In genomic region chr1:160500321-160500990, GRCh38 we compare ENCODE assay signal across 26 cellular contexts. TPM values are rescaled to one million over a fixed set of nuclear protein-coding genes. Genes with fewer than 3 reads are reported as not detected.
DNase-seq lines count a peak whose midpoint lies in the region; ATAC-seq, FAIRE-seq and TF ChIP-seq lines count a peak whose summit lies in the region.
"Had no signal": no experiment of that assay in that cellular context is flagged by ENCODE, and none has a peak within 500 bp of the region (broad histone marks: within the 10 kb centered on the region; RNA-seq: fewer than 3 reads in every experiment).

No MANE protein-coding gene starts in this region.

- H3K27ac Mint-ChIP-seq in activated naive CD4-positive, alpha-beta T cell treated with anti-CD3 and anti-CD28 coated beads, Interleukin-2, amount 50 U/mL, for 24 hours: peak overlapping the region; percentile 44
- no peak overlapping the region for H3K27ac Mint-ChIP-seq in activated naive CD4-positive, alpha-beta T cell treated with anti-CD3 and anti-CD28 coated beads, Interleukin-2, amount 50 U/mL, for 72 hours
- H3K27ac Mint-ChIP-seq in memory B cell: peak overlapping the region; percentile 64

- intact Hi-C loops in mammary epithelial cell (cut with micrococcal nuclease): no loop called here

- CTCF ChIA-PET in mammary epithelial cell (lab: Charles Lee; ENCODE audit: low non-redundant PET): no interaction called here

- no peaks in the 10 kb centered on the region for H3K27me3 Mint-ChIP-seq in activated naive CD4-positive, alpha-beta T cell treated with anti-CD3 and anti-CD28 coated beads, Interleukin-2, amount 50 U/mL, for 24 hours
- no peaks in the 10 kb centered on the region for H3K27me3 Mint-ChIP-seq in memory B cell

- no peak overlapping the region for H3K9ac ChIP-seq in subcutaneous abdominal adipose tissue (ENCODE audit: low read length in 5 of 5)
- no peak overlapping the region for H3K9ac ChIP-seq in mammary epithelial cell (ENCODE audit: insufficient read depth, low read length)
- H3K9ac ChIP-seq: KMS-11 had no signal

- H3K9me3 Mint-ChIP-seq in activated naive CD4-positive, alpha-beta T cell treated with anti-CD3 and anti-CD28 coated beads, Interleukin-2, amount 50 U/mL, for 24 hours: peaks cover 5% of the 10 kb centered on the region
- peaks cover 23 to 46% of the 10 kb centered on the region in 2 donors for H3K9me3 Mint-ChIP-seq in activated naive CD4-positive, alpha-beta T cell treated with anti-CD3 and anti-CD28 coated beads, Interleukin-2, amount 50 U/mL, for 72 hours
- H3K9me3 Mint-ChIP-seq in memory B cell: peaks cover 2% of the 10 kb centered on the region

- ATAC-seq in activated naive CD4-positive, alpha-beta T cell treated with anti-CD3 and anti-CD28 coated beads, Interleukin-2, amount 50 U/mL, for 72 hours: no peak
- ATAC-seq in memory B cell (ENCODE audit: low read depth): no peak
- no peak for ATAC-seq in activated CD4-positive, CD25-positive, alpha-beta regulatory T cell treated with anti-CD3 and anti-CD28 coated beads, Interleukin-2, amount 50 U/mL, for 24 hours
- ATAC-seq: HCT116 had no signal

- FAIRE-seq in GM19239 (lab: Jason Lieb, UNC): peak; percentile 23

- WGBS in mammary epithelial cell (ENCODE audit: low coverage, missing lambda C conversion rate): 17% methylated on average over 1 of the region's 1 CpG

- no peak overlapping the region for H2AFZ ChIP-seq in mammary epithelial cell (ENCODE audit: low read depth, low read length)

- peaks cover 50% of the 10 kb centered on the region for H3K36me3 Mint-ChIP-seq in activated naive CD4-positive, alpha-beta T cell treated with anti-CD3 and anti-CD28 coated beads, Interleukin-2, amount 50 U/mL, for 24 hours
- peaks cover 44 to 52% of the 10 kb centered on the region in 2 donors for H3K36me3 Mint-ChIP-seq in activated naive CD4-positive, alpha-beta T cell treated with anti-CD3 and anti-CD28 coated beads, Interleukin-2, amount 50 U/mL, for 72 hours
- H3K36me3 Mint-ChIP-seq in memory B cell: peaks cover 53% of the 10 kb centered on the region

- dilution Hi-C loops in mammary epithelial cell (cut with HindIII; ENCODE audit: low sequenced_read_pairs): no loop called here

- no peaks in the 10 kb centered on the region for H3K4me1 ChIP-seq in subcutaneous abdominal adipose tissue (ENCODE audit: control insufficient read depth in 5 of 5, insufficient read depth in 5 of 5, low read length in 5 of 5)
- H3K4me1 ChIP-seq in mammary epithelial cell (ENCODE audit: insufficient read depth, low read length): no peaks in the 10 kb centered on the region
- H3K4me1 ChIP-seq: SJSA1 had no signal

- BruUV-seq in mammary epithelial cell (replicated peaks; lab: Mats Ljungman, UMichigan): no TSS peak

- TF ChIP-seq CTCF in mammary epithelial cell (conservative IDR thresholded peaks at IDR 0.05 in 1 of 2, IDR thresholded peaks at IDR 0.05 in 1 of 2; ENCODE audit: extremely low read depth in 1 of 2, insufficient read depth in 1 of 2, low read depth in 1 of 2, low read length in 2 of 2): no peak

- in situ Hi-C loops in mammary epithelial cell (cut with MboI; ENCODE audit: low sequenced_read_pairs in 2 of 2): no loop called here

- no peaks in the 10 kb centered on the region for H4K20me1 ChIP-seq in mammary epithelial cell (ENCODE audit: insufficient read depth, low read length)
- H4K20me1 ChIP-seq: BLaER1 treated with 17β-estradiol and CSF1 and Interleukin-3, amounts not matched to agents 10 nM and 100 nM had no signal

- H3K9me3 ChIP-seq in subcutaneous abdominal adipose tissue (ENCODE audit: control insufficient read depth in 5 of 5, low read length in 5 of 5): peaks cover 0 to 8% (median 2%) of the 10 kb centered on the region in 5 donors
- no peaks in the 10 kb centered on the region for H3K9me3 ChIP-seq in mammary epithelial cell (replicated peaks; ENCODE audit: insufficient read depth, low read length)
- H3K9me3 ChIP-seq: SJSA1 had no signal

- H3K4me3 ChIP-seq in subcutaneous abdominal adipose tissue (ENCODE audit: low read depth in 1 of 5, low read length in 5 of 5) (no peak overlapping the region), mammary epithelial cell (replicated peaks in 1 of 3; ENCODE audit: insufficient read depth in 1 of 3, low read depth in 2 of 3, low read length in 3 of 3) (no peak overlapping the region)
- H3K4me3 ChIP-seq: BLaER1 treated with 17β-estradiol and CSF1 and Interleukin-3, amounts not matched to agents 10 nM and 100 nM; SJSA1 had no signal

- peaks cover 82% of the 10 kb centered on the region for H3K4me1 Mint-ChIP-seq in activated naive CD4-positive, alpha-beta T cell treated with anti-CD3 and anti-CD28 coated beads, Interleukin-2, amount 50 U/mL, for 24 hours
- peaks cover 42% of the 10 kb centered on the region for H3K4me1 Mint-ChIP-seq in memory B cell

- peak overlapping the region; percentile 8 for H3K27ac ChIP-seq in subcutaneous abdominal adipose tissue (ENCODE audit: low read depth, low read length)
- no peak overlapping the region for H3K27ac ChIP-seq in mammary epithelial cell (ENCODE audit: insufficient read depth, low read depth, low read length)
- H3K27ac ChIP-seq: KMS-11, SJSA1 had no signal

- H3K79me2 ChIP-seq in mammary epithelial cell (ENCODE audit: insufficient read depth, low read length): no peaks in the 10 kb centered on the region

- no peak overlapping the region for H3K4me2 ChIP-seq in mammary epithelial cell (ENCODE audit: insufficient read depth, low read depth, low read length)
- H3K4me2 ChIP-seq: KMS-11 had no signal

- H3K36me3 ChIP-seq in subcutaneous abdominal adipose tissue (ENCODE audit: control insufficient read depth in 5 of 5, insufficient read depth in 5 of 5, low read length in 5 of 5) (no peaks in the 10 kb centered on the region), mammary epithelial cell (ENCODE audit: insufficient read depth, low read length) (no peaks in the 10 kb centered on the region)
- H3K36me3 ChIP-seq: SJSA1 had no signal

- DNase-seq in activated naive CD4-positive, alpha-beta T cell treated with anti-CD3 and anti-CD28 coated beads, Interleukin-2, amount 50 U/mL, for 72 hours (ENCODE audit: low spot score in 2 of 2): no peak
- DNase-seq in GM19239 (ENCODE audit: insufficient read length, low spot score) (no peak), memory B cell (ENCODE audit: low spot score in 2 of 2) (no peak), mammary epithelial cell (no peak), KG1 (lab: John Stamatoyannopoulos, UW) (no peak)
- DNase-seq: Calu3, DMS79 treated with DMSO at 0.1 percent for 48 hours, IMR-90, MM.1S, NCI-H1417, NCI-H1694, NCI-H2029 treated with DMSO at 0.1 percent for 48 hours, NCI-H2227 treated with DMSO at 0.1 percent for 48 hours, NCI-H69, Right ventricle myocardium superior, RPMI8226 had no signal

- H3K4me3 Mint-ChIP-seq in activated naive CD4-positive, alpha-beta T cell treated with anti-CD3 and anti-CD28 coated beads, Interleukin-2, amount 50 U/mL, for 24 hours: no peak overlapping the region
- no peak overlapping the region for H3K4me3 Mint-ChIP-seq in memory B cell

- H3K27me3 ChIP-seq in subcutaneous abdominal adipose tissue (ENCODE audit: control insufficient read depth in 5 of 5, insufficient read depth in 4 of 5, low read length in 5 of 5) (no peaks in the 10 kb centered on the region), mammary epithelial cell (ENCODE audit: insufficient read depth, low read length) (peaks cover 7% of the 10 kb centered on the region)
- H3K27me3 ChIP-seq: BLaER1 treated with 17β-estradiol and CSF1 and Interleukin-3, amounts not matched to agents 10 nM and 100 nM; SJSA1 had no signal

RNA-seq across cellular contexts. Expression of gene SLAMF6, which starts 22.6 kb away (rescaled TPM):
- total RNA-seq in activated naive CD4-positive, alpha-beta T cell treated with anti-CD3 and anti-CD28 coated beads, Interleukin-2, amount 50 U/mL, for 72 hours: 10 to 100 TPM; 48.3 to 55.2 TPM
- total RNA-seq in mammary epithelial cell: not detected
- not detected for polyA plus RNA-seq in mammary epithelial cell
- not detected for polyA minus RNA-seq in mammary epithelial cell
- total RNA-seq: A172, Calu3, H4, IMR-90, NCI-H460, SJSA1 had no signal
- polyA plus RNA-seq: IMR-90 had no signal

Comparison
In these comparisons a context has a peak if more than half of its experiments do, and no peak if none do; other contexts are left out.
1. H3K27ac Mint-ChIP-seq: peak in activated naive CD4-positive, alpha-beta T cell treated with anti-CD3 and anti-CD28 coated beads, Interleukin-2, amount 50 U/mL, for 24 hours (single experiment) and memory B cell (single experiment); none in activated naive CD4-positive, alpha-beta T cell treated with anti-CD3 and anti-CD28 coated beads, Interleukin-2, amount 50 U/mL, for 72 hours (0 of 2).
2. RNA of gene SLAMF6, which starts 22.6 kb away (total RNA-seq): 48.3 to 55.2 TPM in activated naive CD4-positive, alpha-beta T cell treated with anti-CD3 and anti-CD28 coated beads, Interleukin-2, amount 50 U/mL, for 72 hours; not detected in mammary epithelial cell; every median in the first group is over 10 times any median in the second.